ENCODE assay signal across 9 cellular contexts in genomic region chr7:95321720-95322119, GRCh38. TPM values are rescaled to one million over a fixed set of nuclear protein-coding genes. Genes with fewer than 3 reads are reported as not detected.
"Had no signal": no experiment of that assay in that cellular context is flagged by ENCODE, and none has a peak within 500 bp of the region (broad histone marks: within the 10 kb centered on the region; RNA-seq: fewer than 3 reads in every experiment).

No MANE protein-coding gene starts in this region.

- FAIRE-seq: G401.6, GM12878, GM12891, GM12892, GM18507, GM19239 had no signal

- DNase-seq: GDM1, GF-D8 had no signal

- ATAC-seq: GM12878 had no signal

- H3K4me3 ChIP-seq: GM12878 had no signal

RNA-seq across cellular contexts. Expression of gene PON1, which starts 2.6 kb away (rescaled TPM):
- total RNA-seq: G401 had no signal
